ENCODE assay signal across 18 cellular contexts in genomic region chr17:1196946-1197345, GRCh38. TPM values are rescaled to one million over a fixed set of nuclear protein-coding genes. Genes with fewer than 3 reads are reported as not detected.
DNase-seq lines count a peak whose midpoint lies in the region; ATAC-seq, FAIRE-seq and TF ChIP-seq lines count a peak whose summit lies in the region.
"Had no signal": no experiment of that assay in that cellular context is flagged by ENCODE, and none has a peak within 500 bp of the region (broad histone marks: within the 10 kb centered on the region; RNA-seq: fewer than 3 reads in every experiment).

No MANE protein-coding gene starts in this region.

- peaks cover 8% of the 10 kb centered on the region for H3K4me1 ChIP-seq in astrocyte (ENCODE audit: insufficient read depth, low read length)
- no peaks in the 10 kb centered on the region for H3K4me1 ChIP-seq in muscle layer of colon (ENCODE audit: insufficient read depth, low read length)
- peaks cover 26% of the 10 kb centered on the region for H3K4me1 ChIP-seq in upper lobe of right lung
- H3K4me1 ChIP-seq: uterus had no signal

- H3K36me3 ChIP-seq in astrocyte (ENCODE audit: insufficient read depth, low read length) (no peaks in the 10 kb centered on the region), muscle layer of colon (ENCODE audit: insufficient read depth, low read length) (no peaks in the 10 kb centered on the region), upper lobe of right lung (no peaks in the 10 kb centered on the region)
- H3K36me3 ChIP-seq: uterus had no signal

- H3K4me3 ChIP-seq in astrocyte (ENCODE audit: insufficient read depth, low read depth, low read length) (no peak overlapping the region), muscle layer of colon (ENCODE audit: low read depth in 1 of 2, low read length in 2 of 2) (no peak overlapping the region), upper lobe of right lung (no peak overlapping the region)
- H3K4me3 ChIP-seq: uterus had no signal

- no peak overlapping the region for H2AFZ ChIP-seq in astrocyte (ENCODE audit: low read depth, low read length)

- H3K9ac ChIP-seq in astrocyte (ENCODE audit: low read length), result no peak overlapping the region
- H3K9ac ChIP-seq in muscle layer of colon (ENCODE audit: low read length), result no peak overlapping the region

- H3K9me3 ChIP-seq in astrocyte (ENCODE audit: insufficient read depth, low read depth, low read length) (no peaks in the 10 kb centered on the region), muscle layer of colon (ENCODE audit: low read length) (no peaks in the 10 kb centered on the region), upper lobe of right lung (no peaks in the 10 kb centered on the region)
- H3K9me3 ChIP-seq: uterus had no signal

- DNase-seq in Right ventricle myocardium superior (peak; percentile 37), left cardiac atrium (no peak), astrocyte (ENCODE audit: low read depth) (no peak), upper lobe of right lung (no peak), globus pallidus (ENCODE audit: low spot score) (no peak), kidney glomerular epithelial cell (lab: John Stamatoyannopoulos, UW) (no peak)
- DNase-seq: COR-L47; endodermal cell; HFFc6; NCI-H1092; NCI-H774; stimulated activated CD4-positive, alpha-beta T cell treated with anti-CD3 and anti-CD28 coated beads, Interleukin-2, amount 100 ng/mL, for 48 hours; T-helper 17 cell had no signal

- TF ChIP-seq CTCF in astrocyte (IDR thresholded peaks at IDR 0.05; ENCODE audit: insufficient read depth, low read depth, low read length) (no peak), upper lobe of right lung (IDR thresholded peaks at IDR 0.05) (no peak)

- intact Hi-C loops in Right ventricle myocardium superior (cut with DNase I), result no loop called here
- intact Hi-C loops in left cardiac atrium (cut with DNase I), result no loop called here
- intact Hi-C loops in upper lobe of right lung (cut with DNase I), result no loop called here

- H3K4me1 Mint-ChIP-seq in astrocyte (ENCODE audit: low read depth, unreplicated experiment), result peaks cover 5% of the 10 kb centered on the region

- no peak for ATAC-seq in Right ventricle myocardium superior (ENCODE audit: poor library complexity)
- ATAC-seq in left cardiac atrium, result no peak
- no peak for ATAC-seq in upper lobe of right lung
- no peak for ATAC-seq in GM19463 (IDR thresholded peaks at IDR 0.05; ENCODE audit: unreplicated experiment)

- H3K27me3 ChIP-seq in astrocyte (ENCODE audit: insufficient read depth, low read length) (no peaks in the 10 kb centered on the region), muscle layer of colon (ENCODE audit: control insufficient read depth in 1 of 2, insufficient read depth in 2 of 2, low read length in 2 of 2) (no peaks in the 10 kb centered on the region), upper lobe of right lung (no peaks in the 10 kb centered on the region)
- H3K27me3 ChIP-seq: uterus had no signal

- H4K20me1 ChIP-seq in astrocyte (ENCODE audit: insufficient read depth, low read length), result no peaks in the 10 kb centered on the region

- H3K27ac ChIP-seq in astrocyte (ENCODE audit: low read depth, low read length) (no peak overlapping the region), muscle layer of colon (ENCODE audit: low read depth, low read length) (peak overlapping the region; percentile 44), upper lobe of right lung (peak overlapping the region; percentile 82)

- H3K79me2 ChIP-seq in astrocyte (ENCODE audit: insufficient read depth, low read length), result no peaks in the 10 kb centered on the region

- H3K4me2 ChIP-seq in astrocyte (ENCODE audit: low read length), result no peak overlapping the region

- no peak for FAIRE-seq in astrocyte (lab: Jason Lieb, UNC)

- H3K27ac Mint-ChIP-seq in astrocyte (ENCODE audit: unreplicated experiment), result peak overlapping the region; percentile 24
- H3K27ac Mint-ChIP-seq: endodermal cell, HFFc6 had no signal

- H3K4me3 Mint-ChIP-seq in astrocyte (ENCODE audit: unreplicated experiment), result no peak overlapping the region
- H3K4me3 Mint-ChIP-seq: endodermal cell, HFFc6, memory B cell had no signal

- peaks cover 10% of the 10 kb centered on the region for H3K27me3 Mint-ChIP-seq in astrocyte (ENCODE audit: low read depth, unreplicated experiment)
- H3K27me3 Mint-ChIP-seq: memory B cell, T-helper 17 cell had no signal

- H3K9me3 Mint-ChIP-seq in astrocyte (ENCODE audit: unreplicated experiment), result no peaks in the 10 kb centered on the region
- H3K9me3 Mint-ChIP-seq: activated naive CD4-positive, alpha-beta T cell treated with anti-CD3 and anti-CD28 coated beads, Interleukin-2, amount 50 U/mL, for 72 hours; endodermal cell; HFFc6; memory B cell had no signal

- H3K36me3 Mint-ChIP-seq in astrocyte (ENCODE audit: low read depth, unreplicated experiment), result no peaks in the 10 kb centered on the region
- H3K36me3 Mint-ChIP-seq: activated naive CD4-positive, alpha-beta T cell treated with anti-CD3 and anti-CD28 coated beads, Interleukin-2, amount 50 U/mL, for 72 hours; memory B cell had no signal

RNA-seq across cellular contexts. Expression of gene ABR, which starts 17.2 kb away (rescaled TPM):
- 128 TPM for total RNA-seq in Right ventricle myocardium superior
- 100 to 1,000 TPM; 118 to 132 TPM for total RNA-seq in left cardiac atrium
- total RNA-seq in astrocyte, result 70.9 and 85.0 TPM in 2 replicates
- total RNA-seq in upper lobe of right lung, result 185 TPM
